Comparison of ENCODE assay signal across 1 cellular context in genomic region chr3:42067324-42067723, GRCh38.
TF ChIP-seq lines count a peak whose summit lies in the region.

No MANE protein-coding gene starts in this region.

TF ChIP-seq in GM23338, 12 proteins besides CTCF, POLR2A, EP300 and RAD21 (continued from another document):
- no peak for TF ChIP-seq ZNF462 (CRISPR knock-in tag; IDR thresholded peaks at IDR 0.05)
- TF ChIP-seq EZH2phosphoT487 (IDR thresholded peaks at IDR 0.05; ENCODE audit: unreplicated experiment), result no peak
- TF ChIP-seq STAT1 (IDR thresholded peaks at IDR 0.05; ENCODE audit: unreplicated experiment), result no peak
- no peak for TF ChIP-seq ZNF114 (CRISPR knock-in tag; IDR thresholded peaks at IDR 0.05)
- TF ChIP-seq CREB1 (CRISPR knock-in tag; IDR thresholded peaks at IDR 0.05; ENCODE audit: low read depth), result no peak
- no peak for TF ChIP-seq ZNF331 (CRISPR knock-in tag; IDR thresholded peaks at IDR 0.05; ENCODE audit: low read depth)
- TF ChIP-seq NANOG (IDR thresholded peaks at IDR 0.05; ENCODE audit: borderline replicate concordance), result no peak
